In the genomic region with DNA sequence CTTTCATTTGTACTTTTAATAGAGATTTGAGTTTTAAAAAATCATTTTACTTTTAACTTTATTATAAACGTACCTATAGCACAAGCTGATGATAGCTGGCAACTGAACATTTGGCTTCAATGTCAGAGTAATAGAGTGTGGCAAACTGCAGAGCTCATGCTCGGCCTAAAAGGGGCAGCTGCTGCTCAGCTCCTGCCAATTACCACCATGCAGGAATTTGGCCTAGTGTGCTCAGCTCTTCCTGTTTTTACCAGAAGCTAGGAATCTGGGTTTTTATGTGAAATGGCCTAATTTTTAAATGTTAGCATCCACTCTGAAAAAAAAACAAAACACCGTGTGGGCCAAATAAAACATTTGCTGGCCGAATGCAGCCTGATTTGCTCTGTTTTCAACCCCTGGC, we compare ENCODE assay signal across 1 cellular context.
TF ChIP-seq lines count a peak whose summit lies in the region.

No MANE protein-coding gene starts in this region.

TF ChIP-seq in HCT116, 20 proteins besides CTCF, POLR2A, EP300 and RAD21:
- TF ChIP-seq, protein P1, sequence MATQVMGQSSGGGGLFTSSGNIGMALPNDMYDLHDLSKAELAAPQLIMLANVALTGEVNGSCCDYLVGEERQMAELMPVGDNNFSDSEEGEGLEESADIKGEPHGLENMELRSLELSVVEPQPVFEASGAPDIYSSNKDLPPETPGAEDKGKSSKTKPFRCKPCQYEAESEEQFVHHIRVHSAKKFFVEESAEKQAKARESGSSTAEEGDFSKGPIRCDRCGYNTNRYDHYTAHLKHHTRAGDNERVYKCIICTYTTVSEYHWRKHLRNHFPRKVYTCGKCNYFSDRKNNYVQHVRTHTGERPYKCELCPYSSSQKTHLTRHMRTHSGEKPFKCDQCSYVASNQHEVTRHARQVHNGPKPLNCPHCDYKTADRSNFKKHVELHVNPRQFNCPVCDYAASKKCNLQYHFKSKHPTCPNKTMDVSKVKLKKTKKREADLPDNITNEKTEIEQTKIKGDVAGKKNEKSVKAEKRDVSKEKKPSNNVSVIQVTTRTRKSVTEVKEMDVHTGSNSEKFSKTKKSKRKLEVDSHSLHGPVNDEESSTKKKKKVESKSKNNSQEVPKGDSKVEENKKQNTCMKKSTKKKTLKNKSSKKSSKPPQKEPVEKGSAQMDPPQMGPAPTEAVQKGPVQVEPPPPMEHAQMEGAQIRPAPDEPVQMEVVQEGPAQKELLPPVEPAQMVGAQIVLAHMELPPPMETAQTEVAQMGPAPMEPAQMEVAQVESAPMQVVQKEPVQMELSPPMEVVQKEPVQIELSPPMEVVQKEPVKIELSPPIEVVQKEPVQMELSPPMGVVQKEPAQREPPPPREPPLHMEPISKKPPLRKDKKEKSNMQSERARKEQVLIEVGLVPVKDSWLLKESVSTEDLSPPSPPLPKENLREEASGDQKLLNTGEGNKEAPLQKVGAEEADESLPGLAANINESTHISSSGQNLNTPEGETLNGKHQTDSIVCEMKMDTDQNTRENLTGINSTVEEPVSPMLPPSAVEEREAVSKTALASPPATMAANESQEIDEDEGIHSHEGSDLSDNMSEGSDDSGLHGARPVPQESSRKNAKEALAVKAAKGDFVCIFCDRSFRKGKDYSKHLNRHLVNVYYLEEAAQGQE (IDR thresholded peaks at IDR 0.05; ENCODE audit: low read depth), result no peak
- TF ChIP-seq ELF1 (IDR thresholded peaks at IDR 0.05; ENCODE audit: borderline replicate concordance, low read depth) (no peak), CEBPB (IDR thresholded peaks at IDR 0.05; ENCODE audit: low read depth) (no peak), EZH2 (IDR thresholded peaks at IDR 0.05) (no peak), SRF (IDR thresholded peaks at IDR 0.05; ENCODE audit: low read depth) (no peak), POLR2AphosphoS5 (IDR thresholded peaks at IDR 0.05; ENCODE audit: low read depth, low read length) (no peak), ZNF274 (IDR thresholded peaks at IDR 0.05; ENCODE audit: low read depth, low read length) (no peak)
- TF ChIP-seq, protein P2, sequence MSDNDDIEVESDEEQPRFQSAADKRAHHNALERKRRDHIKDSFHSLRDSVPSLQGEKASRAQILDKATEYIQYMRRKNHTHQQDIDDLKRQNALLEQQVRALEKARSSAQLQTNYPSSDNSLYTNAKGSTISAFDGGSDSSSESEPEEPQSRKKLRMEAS (IDR thresholded peaks at IDR 0.05), result no peak
- TF ChIP-seq, protein P3, sequence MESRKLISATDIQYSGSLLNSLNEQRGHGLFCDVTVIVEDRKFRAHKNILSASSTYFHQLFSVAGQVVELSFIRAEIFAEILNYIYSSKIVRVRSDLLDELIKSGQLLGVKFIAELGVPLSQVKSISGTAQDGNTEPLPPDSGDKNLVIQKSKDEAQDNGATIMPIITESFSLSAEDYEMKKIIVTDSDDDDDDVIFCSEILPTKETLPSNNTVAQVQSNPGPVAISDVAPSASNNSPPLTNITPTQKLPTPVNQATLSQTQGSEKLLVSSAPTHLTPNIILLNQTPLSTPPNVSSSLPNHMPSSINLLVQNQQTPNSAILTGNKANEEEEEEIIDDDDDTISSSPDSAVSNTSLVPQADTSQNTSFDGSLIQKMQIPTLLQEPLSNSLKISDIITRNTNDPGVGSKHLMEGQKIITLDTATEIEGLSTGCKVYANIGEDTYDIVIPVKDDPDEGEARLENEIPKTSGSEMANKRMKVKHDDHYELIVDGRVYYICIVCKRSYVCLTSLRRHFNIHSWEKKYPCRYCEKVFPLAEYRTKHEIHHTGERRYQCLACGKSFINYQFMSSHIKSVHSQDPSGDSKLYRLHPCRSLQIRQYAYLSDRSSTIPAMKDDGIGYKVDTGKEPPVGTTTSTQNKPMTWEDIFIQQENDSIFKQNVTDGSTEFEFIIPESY (IDR thresholded peaks at IDR 0.05; ENCODE audit: extremely low read depth, insufficient replicate concordance, low read length), result no peak
- TF ChIP-seq, protein P4, sequence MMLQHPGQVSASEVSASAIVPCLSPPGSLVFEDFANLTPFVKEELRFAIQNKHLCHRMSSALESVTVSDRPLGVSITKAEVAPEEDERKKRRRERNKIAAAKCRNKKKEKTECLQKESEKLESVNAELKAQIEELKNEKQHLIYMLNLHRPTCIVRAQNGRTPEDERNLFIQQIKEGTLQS (IDR thresholded peaks at IDR 0.05), result no peak
